Comparison of ENCODE assay signal across 9 cellular contexts in genomic region chr3:12995389-12996180, GRCh38.
DNase-seq lines count a peak whose midpoint lies in the region; ATAC-seq, FAIRE-seq and TF ChIP-seq lines count a peak whose summit lies in the region.
"Had no signal": no experiment of that assay in that cellular context is flagged by ENCODE, and none has a peak within 500 bp of the region (broad histone marks: within the 10 kb centered on the region; RNA-seq: fewer than 3 reads in every experiment).

No MANE protein-coding gene starts in this region.

- peaks cover 70% of the 10 kb centered on the region for H3K79me2 ChIP-seq in GM12878 (ENCODE audit: control insufficient read depth, insufficient read depth, low read length)

- SMC1A ChIA-PET in GM12878 (lab: Charles Lee; ENCODE audit: uncharacterized antibody, unreplicated experiment), result interaction anchor here (0.8 to 4.1 kb wide), 14 partner anchors 9 to 126 kb away, joined by 3 to 14 read pairs (median 4); no protein-coding TSS in a partner anchor

- peak overlapping the region; percentile 48; the same call in 1 of the 2 replicates for H2AFZ ChIP-seq in GM12878 (ENCODE audit: control insufficient read depth, low read depth, low read length)

- no peak for ATAC-seq in GM12878

- TF ChIP-seq POLR2A in GM12878 (IDR thresholded peaks at IDR 0.05; ENCODE audit: low read depth, low read length) (no peak), vagina (IDR thresholded peaks at IDR 0.05) (no peak)

- H3K9ac ChIP-seq in GM12878 (ENCODE audit: control insufficient read depth, insufficient read depth, low read length), result peak overlapping the region; percentile 56; the same call in 1 of the 2 replicates
- peak overlapping the region; percentile 91 for H3K9ac ChIP-seq in mucosa of stomach (ENCODE audit: low read length)

- no TSS peak for BruUV-seq in GM12878 (replicated peaks; lab: Mats Ljungman, UMichigan)

- intact Hi-C loops in GM12878 (cut with micrococcal nuclease; ENCODE audit: unreplicated experiment) (loop anchor here (2.0 to 5.0 kb wide), 3 partner anchors 17 to 77 kb away; partner anchors contain the start of gene IQSEC1), vagina (cut with DNase I) (no loop called here)

- no peaks in the 10 kb centered on the region for H4K20me1 ChIP-seq in GM12878 (ENCODE audit: control insufficient read depth, insufficient read depth)

- H3K9me3 ChIP-seq in GM12878 (replicated peaks; ENCODE audit: control insufficient read depth, insufficient read depth, low read length) (no peaks in the 10 kb centered on the region; the same call in 2 of the 3 replicates), mucosa of stomach (ENCODE audit: control insufficient read depth, low read length) (no peaks in the 10 kb centered on the region), vagina (no peaks in the 10 kb centered on the region)

- H3K9me3 Mint-ChIP-seq in activated naive CD4-positive, alpha-beta T cell treated with anti-CD3 and anti-CD28 coated beads, Interleukin-2, amount 50 U/mL, for 24 hours, result no peaks in the 10 kb centered on the region

- peaks cover 41% of the 10 kb centered on the region for H3K4me1 ChIP-seq in GM12878 (ENCODE audit: control insufficient read depth, insufficient read depth, low read length)
- H3K4me1 ChIP-seq in mucosa of stomach (ENCODE audit: control insufficient read depth, insufficient read depth, low read length), result peaks cover 20% of the 10 kb centered on the region
- H3K4me1 ChIP-seq in vagina, result peaks cover 26% of the 10 kb centered on the region

- peak overlapping the region; percentile 96 for H3K27ac Mint-ChIP-seq in activated naive CD4-positive, alpha-beta T cell treated with anti-CD3 and anti-CD28 coated beads, Interleukin-2, amount 50 U/mL, for 24 hours

- POLR2A ChIA-PET in GM12878 (lab: Charles Lee), result interaction anchor here (0.6 to 3.0 kb wide), 9 partner anchors 10 to 88 kb away, joined by 3 to 17 read pairs (median 4); no protein-coding TSS in a partner anchor

- peaks cover 64% of the 10 kb centered on the region for H3K4me1 Mint-ChIP-seq in activated naive CD4-positive, alpha-beta T cell treated with anti-CD3 and anti-CD28 coated beads, Interleukin-2, amount 50 U/mL, for 24 hours

- CTCF ChIA-PET in GM12878 (lab: Yijun Ruan, JAX), result interaction anchor here (0.6 to 4.9 kb wide), 25 partner anchors 9 to 466 kb away, joined by 3 to 57 read pairs (median 4); partner anchors contain the start of gene RPL32

- TF ChIP-seq CTCF in GM12878 (IDR thresholded peaks at IDR 0.05 in 2 of 3, conservative IDR thresholded peaks at IDR 0.05 in 1 of 3; ENCODE audit: control insufficient read depth in 2 of 3, extremely low read depth in 1 of 3, insufficient read depth in 1 of 3, low read depth in 3 of 3, low read length in 3 of 3) (no peak), vagina (IDR thresholded peaks at IDR 0.05) (no peak)

- in situ Hi-C loops in GM12878 (cut with MboI), result no loop called here

- no peak for FAIRE-seq in GM12878 (lab: Jason Lieb, UNC)
- FAIRE-seq: bronchial epithelial cell had no signal

- H3K27ac ChIP-seq in GM12878 (ENCODE audit: control insufficient read depth, insufficient read depth), result peak overlapping the region; percentile 79
- peak overlapping the region; percentile 84 for H3K27ac ChIP-seq in vagina

- peak overlapping the region; percentile 94 for H3K4me3 Mint-ChIP-seq in activated naive CD4-positive, alpha-beta T cell treated with anti-CD3 and anti-CD28 coated beads, Interleukin-2, amount 50 U/mL, for 24 hours

- H3K4me2 ChIP-seq in GM12878 (ENCODE audit: control insufficient read depth, insufficient read depth), result peak overlapping the region; percentile 79

- peaks cover 10% of the 10 kb centered on the region for H3K36me3 Mint-ChIP-seq in activated naive CD4-positive, alpha-beta T cell treated with anti-CD3 and anti-CD28 coated beads, Interleukin-2, amount 50 U/mL, for 24 hours

- 50% methylated on average over 10 of the region's 10 CpGs for WGBS in GM12878 (ENCODE audit: insufficient coverage, insufficient replicate concordance, low lambda C conversion rate, missing lambda C conversion rate)

- no peak for TF ChIP-seq RAD21 in GM12878 (IDR thresholded peaks at IDR 0.05; ENCODE audit: insufficient read depth, low read depth, low read length)

- TF ChIP-seq EP300 in GM12878 (IDR thresholded peaks at IDR 0.05; ENCODE audit: borderline replicate concordance in 1 of 2, control insufficient read depth in 1 of 2, low read depth in 2 of 2, low read length in 2 of 2), result no peak

- DNase-seq in activated naive CD4-positive, alpha-beta T cell treated with anti-CD3 and anti-CD28 coated beads, Interleukin-2, amount 50 U/mL, for 16 hours, result no peak
- no peak for DNase-seq in GM12878 (ENCODE audit: low read depth, low spot score)
- DNase-seq in vagina (ENCODE audit: extremely low spot score in 2 of 2), result no peak
- DNase-seq in NCI-H524 (lab: John Stamatoyannopoulos, UW), result no peak
- no peak for DNase-seq in stimulated activated naive CD4-positive, alpha-beta T cell treated with Interleukin-2 at 50 U/mL for 16 hours (lab: John Stamatoyannopoulos, UW)
- DNase-seq in AG08395 (ENCODE audit: low spot score), result no peak

- H3K4me3 ChIP-seq in GM12878 (peak overlapping the region; percentile 89; the same call in 1 of the 2 replicates), mucosa of stomach (ENCODE audit: low read length) (peak overlapping the region; percentile 71), vagina (peak overlapping the region; percentile 71 to 88)

- H3K27me3 Mint-ChIP-seq in activated naive CD4-positive, alpha-beta T cell treated with anti-CD3 and anti-CD28 coated beads, Interleukin-2, amount 50 U/mL, for 24 hours, result no peaks in the 10 kb centered on the region

- H3K27me3 ChIP-seq in GM12878 (replicated peaks in 1 of 2; ENCODE audit: control insufficient read depth in 2 of 2, insufficient read depth in 2 of 2, low read length in 1 of 2) (no peaks in the 10 kb centered on the region), mucosa of stomach (ENCODE audit: control insufficient read depth, insufficient read depth, low read length) (peaks cover 6% of the 10 kb centered on the region), vagina (no peaks in the 10 kb centered on the region)

- H3K36me3 ChIP-seq in GM12878 (ENCODE audit: control insufficient read depth in 2 of 2, insufficient read depth in 2 of 2, low read length in 1 of 2) (peaks cover 3 to 19% of the 10 kb centered on the region in 2 experiments), mucosa of stomach (ENCODE audit: control insufficient read depth, insufficient read depth, low read length) (no peaks in the 10 kb centered on the region), vagina (no peaks in the 10 kb centered on the region)

- RAD21 ChIA-PET in GM12878 (lab: Charles Lee; ENCODE audit: unreplicated experiment), result interaction anchor here (0.7 to 4.3 kb wide), 15 partner anchors 9 to 108 kb away, joined by 3 to 43 read pairs (median 4); no protein-coding TSS in a partner anchor

TF ChIP-seq in GM12878, 131 proteins besides CTCF, POLR2A, EP300 and RAD21:
- TF ChIP-seq NFIC (IDR thresholded peaks at IDR 0.05; ENCODE audit: low read depth, low read length) (no peak), RAD51 (IDR thresholded peaks at IDR 0.05) (no peak), ATF7 (IDR thresholded peaks at IDR 0.05; ENCODE audit: low read depth) (peak; percentile 11; the same call in 1 of the 2 replicates)
